8 cellular contexts compared by ENCODE assay signal in genomic region chr12:27244680-27245005, GRCh38. TPM values are rescaled to one million over a fixed set of nuclear protein-coding genes. Genes with fewer than 3 reads are reported as not detected.
DNase-seq lines count a peak whose midpoint lies in the region; ATAC-seq and TF ChIP-seq lines count a peak whose summit lies in the region.

No MANE protein-coding gene starts in this region.

- ATAC-seq in GM19452 (IDR thresholded peaks at IDR 0.05; ENCODE audit: unreplicated experiment): no peak

- H3K27me3 Mint-ChIP-seq in activated T-helper 2 cell treated with anti-CD3 and anti-CD28 coated beads, Interferon-gamma antibody, Interleukin-2, Interleukin-4, amounts not matched to agents 10 μg/mL and 5 μg/mL and 100 μg/mL, durations not matched to agents 14 hours and 24 hours and 36 hours (ENCODE audit: low read depth): no peaks in the 10 kb centered on the region

- peaks cover 19% of the 10 kb centered on the region for H3K4me1 ChIP-seq in suprapubic skin

- H3K36me3 ChIP-seq in suprapubic skin: no peaks in the 10 kb centered on the region

- DNase-seq in stimulated activated CD4-positive, alpha-beta T cell treated with anti-CD3 and anti-CD28 coated beads, Interleukin-2, amount 100 ng/mL, for 4 hours (ENCODE audit: low read depth): peak; percentile 1
- no peak for DNase-seq in stimulated activated CD4-positive, alpha-beta T cell treated with anti-CD3 and anti-CD28 coated beads, Interleukin-2, amount 100 ng/mL, for 48 hours
- DNase-seq in activated T-helper 2 cell treated with anti-CD3 and anti-CD28 coated beads, Interferon-gamma antibody, Interleukin-2, Interleukin-4, amounts not matched to agents 10 μg/mL and 5 μg/mL and 100 μg/mL, durations not matched to agents 14 hours and 24 hours and 36 hours (ENCODE audit: low spot score): no peak
- DNase-seq in iris pigment epithelial cell (ENCODE audit: low read depth): peak; percentile 49
- DNase-seq in suprapubic skin (ENCODE audit: low spot score in 2 of 2): no peak
- no peak for DNase-seq in cerebellar nuclear complex (lab: John Stamatoyannopoulos, UW)
- no peak for DNase-seq in DMS79 (lab: John Stamatoyannopoulos, UW)

- no peak for TF ChIP-seq CTCF in suprapubic skin (IDR thresholded peaks at IDR 0.05)

- peak overlapping the region; percentile 94 for H3K27ac Mint-ChIP-seq in activated T-helper 2 cell treated with anti-CD3 and anti-CD28 coated beads, Interferon-gamma antibody, Interleukin-2, Interleukin-4, amounts not matched to agents 10 μg/mL and 5 μg/mL and 100 μg/mL, durations not matched to agents 14 hours and 24 hours and 36 hours

- H3K36me3 Mint-ChIP-seq in activated T-helper 2 cell treated with anti-CD3 and anti-CD28 coated beads, Interferon-gamma antibody, Interleukin-2, Interleukin-4, amounts not matched to agents 10 μg/mL and 5 μg/mL and 100 μg/mL, durations not matched to agents 14 hours and 24 hours and 36 hours (ENCODE audit: low read depth): peaks cover 12% of the 10 kb centered on the region

- H3K4me3 ChIP-seq in suprapubic skin: peak overlapping the region; percentile 80

- intact Hi-C loops in activated T-helper 2 cell treated with anti-CD3 and anti-CD28 coated beads, Interferon-gamma antibody, Interleukin-2, Interleukin-4, amounts not matched to agents 10 μg/mL and 5 μg/mL and 100 μg/mL, durations not matched to agents 14 hours and 24 hours and 36 hours (cut with micrococcal nuclease): loop anchor here (2.0 to 10.0 kb wide), 5 partner anchors 34 to 1008 kb away; partner anchors contain the start of genes BMAL2, FGFR1OP2, INTS13 and TM7SF3

- peak overlapping the region; percentile 90 for H3K27ac ChIP-seq in suprapubic skin

- no peak for TF ChIP-seq POLR2A in suprapubic skin (IDR thresholded peaks at IDR 0.05)

- WGBS in suprapubic skin: under 1% methylated on average over 13 of the region's 13 CpGs

- no peaks in the 10 kb centered on the region for H3K9me3 ChIP-seq in suprapubic skin

- no peak for TF ChIP-seq EP300 in suprapubic skin (IDR thresholded peaks at IDR 0.05)

- H3K27me3 ChIP-seq in suprapubic skin: no peaks in the 10 kb centered on the region

- peaks cover 6% of the 10 kb centered on the region for H3K9me3 Mint-ChIP-seq in activated T-helper 2 cell treated with anti-CD3 and anti-CD28 coated beads, Interferon-gamma antibody, Interleukin-2, Interleukin-4, amounts not matched to agents 10 μg/mL and 5 μg/mL and 100 μg/mL, durations not matched to agents 14 hours and 24 hours and 36 hours

- H3K4me3 Mint-ChIP-seq in activated T-helper 2 cell treated with anti-CD3 and anti-CD28 coated beads, Interferon-gamma antibody, Interleukin-2, Interleukin-4, amounts not matched to agents 10 μg/mL and 5 μg/mL and 100 μg/mL, durations not matched to agents 14 hours and 24 hours and 36 hours (ENCODE audit: low read depth): peak overlapping the region; percentile 96

- H3K4me1 Mint-ChIP-seq in activated T-helper 2 cell treated with anti-CD3 and anti-CD28 coated beads, Interferon-gamma antibody, Interleukin-2, Interleukin-4, amounts not matched to agents 10 μg/mL and 5 μg/mL and 100 μg/mL, durations not matched to agents 14 hours and 24 hours and 36 hours (ENCODE audit: low read depth): peaks cover 32% of the 10 kb centered on the region

RNA-seq across cellular contexts. Expression of gene STK38L, which starts 0.6 kb away (rescaled TPM):
- 23.4 and 24.2 TPM in 2 replicates for total RNA-seq in activated T-helper 2 cell treated with anti-CD3 and anti-CD28 coated beads, Interferon-gamma antibody, Interleukin-2, Interleukin-4, amounts not matched to agents 10 μg/mL and 5 μg/mL and 100 μg/mL, durations not matched to agents 14 hours and 24 hours and 36 hours
- 10 to 100 TPM; 16.5 to 28.7 (median 19.6) TPM for total RNA-seq in suprapubic skin

Comparison
In these comparisons a context has a peak if more than half of its experiments do, and no peak if none do; other contexts are left out.
1. DNase-seq: peak in stimulated activated CD4-positive, alpha-beta T cell treated with anti-CD3 and anti-CD28 coated beads, Interleukin-2, amount 100 ng/mL, for 4 hours (single experiment) and iris pigment epithelial cell (single experiment); none in stimulated activated CD4-positive, alpha-beta T cell treated with anti-CD3 and anti-CD28 coated beads, Interleukin-2, amount 100 ng/mL, for 48 hours (0 of 2), activated T-helper 2 cell treated with anti-CD3 and anti-CD28 coated beads, Interferon-gamma antibody, Interleukin-2, Interleukin-4, amounts not matched to agents 10 μg/mL and 5 μg/mL and 100 μg/mL, durations not matched to agents 14 hours and 24 hours and 36 hours (single experiment), suprapubic skin (0 of 2), cerebellar nuclear complex (0 of 2) and DMS79 (single experiment).